32 cellular contexts compared by ENCODE assay signal in genomic region chrX:71525316-71525715, GRCh38.
"Had no signal": no experiment of that assay in that cellular context is flagged by ENCODE, and none has a peak within 500 bp of the region (broad histone marks: within the 10 kb centered on the region; RNA-seq: fewer than 3 reads in every experiment).

No MANE protein-coding gene starts in this region.

- H3K27me3 ChIP-seq: ascending aorta, body of pancreas, breast epithelium, Peyer's patch, SJSA1 had no signal

- H3K4me3 ChIP-seq: ascending aorta, body of pancreas, breast epithelium, Peyer's patch, SJSA1 had no signal

- DNase-seq: activated CD4-positive, alpha-beta T cell treated with anti-CD3 and anti-CD28 coated beads, Interleukin-2, amount 10 ng/mL, durations not matched to agents 24 days and 14 days; activated CD4-positive, alpha-beta T cell treated with anti-CD3 and anti-CD28 coated beads, Interleukin-2, amount 50 U/mL, for 4 hours; activated CD8-positive, alpha-beta T cell treated with anti-CD3 and anti-CD28 coated beads for 36 hours; activated effector memory CD4-positive, alpha-beta T cell treated with anti-CD3 and anti-CD28 coated beads, Interleukin-2, amount 50 U/mL, for 16 hours; activated naive CD4-positive, alpha-beta T cell; activated naive CD4-positive, alpha-beta T cell treated with anti-CD3 and anti-CD28 coated beads, Interleukin-2, amount 50 U/mL, for 16 hours; activated naive CD8-positive, alpha-beta T cell treated with anti-CD3 and anti-CD28 coated beads for 36 hours; activated T-cell treated with anti-CD3 and anti-CD28 coated beads, Interleukin-2, amount 50 U/mL, for 1 hour; activated T-cell treated with anti-CD3 and anti-CD28 coated beads, Interleukin-2, amount 50 U/mL, for 72 hours; amygdala; body of pancreas; Karpas-422; KBM-7; NCI-H1048; NCI-H1105 treated with DMSO at 0.1 percent for 48 hours; NCI-H1436 treated with DMSO at 0.1 percent for 48 hours; NCI-H1694 treated with DMSO at 0.1 percent for 48 hours; NCI-H2029; NCI-H345; NCI-H524 treated with DMSO at 0.1 percent for 48 hours; NK-92 treated with Interleukin-12 subunit alpha and Interleukin-12 subunit beta, amount 100 ng/mL, for 24 hours; PC-3; Peyer's patch; RPMI8226; SHP77 treated with DMSO at 0.1 percent for 48 hours; SK-N-SH had no signal

- H3K4me3 Mint-ChIP-seq: activated CD4-positive, alpha-beta T cell treated with anti-CD3 and anti-CD28 coated beads, Interleukin-2, amount 10 ng/mL, durations not matched to agents 24 days and 14 days; activated CD8-positive, alpha-beta T cell treated with anti-CD3 and anti-CD28 coated beads for 36 hours; activated naive CD8-positive, alpha-beta T cell treated with anti-CD3 and anti-CD28 coated beads for 36 hours; activated T-cell treated with anti-CD3 and anti-CD28 coated beads, Interleukin-2, amount 50 U/mL, for 72 hours; activated T-helper 17 cell treated with anti-CD3 and anti-CD28 coated beads, Interleukin-2, amount 50 U/mL, for 72 hours; T-helper 1 cell treated with Interleukin-12 subunit alpha and Interleukin-12 subunit beta and Interleukin-4 antibody, amounts not matched to agents 30 μg/mL and 1 μg/mL, for 36 hours; T-helper 2 cell treated with Interferon-gamma antibody and Interleukin-4, amounts not matched to agents 5 μg/mL and 100 μg/mL, for 36 hours had no signal

- H3K36me3 ChIP-seq: ascending aorta, breast epithelium, Peyer's patch, SJSA1 had no signal

- H3K4me1 Mint-ChIP-seq: activated CD4-positive, alpha-beta T cell treated with anti-CD3 and anti-CD28 coated beads, Interleukin-2, amount 10 ng/mL, durations not matched to agents 24 days and 14 days; activated naive CD8-positive, alpha-beta T cell treated with anti-CD3 and anti-CD28 coated beads for 36 hours; activated T-helper 17 cell treated with anti-CD3 and anti-CD28 coated beads, Interleukin-2, amount 50 U/mL, for 72 hours had no signal

- H3K27me3 Mint-ChIP-seq: activated CD4-positive, alpha-beta T cell treated with anti-CD3 and anti-CD28 coated beads, Interleukin-2, amount 10 ng/mL, durations not matched to agents 24 days and 14 days; activated CD8-positive, alpha-beta T cell treated with anti-CD3 and anti-CD28 coated beads for 36 hours; activated naive CD8-positive, alpha-beta T cell treated with anti-CD3 and anti-CD28 coated beads for 36 hours; activated T-helper 17 cell treated with anti-CD3 and anti-CD28 coated beads, Interleukin-2, amount 50 U/mL, for 72 hours had no signal

- H3K27ac ChIP-seq: ascending aorta, body of pancreas, breast epithelium, Peyer's patch, SJSA1 had no signal

- H3K9ac ChIP-seq: SK-N-SH had no signal

- H3K9me3 Mint-ChIP-seq: activated CD8-positive, alpha-beta T cell treated with anti-CD3 and anti-CD28 coated beads for 36 hours; activated T-cell treated with anti-CD3 and anti-CD28 coated beads, Interleukin-2, amount 50 U/mL, for 72 hours; activated T-helper 17 cell treated with anti-CD3 and anti-CD28 coated beads, Interleukin-2, amount 50 U/mL, for 72 hours had no signal

- H3K9me3 ChIP-seq: ascending aorta, body of pancreas, breast epithelium, Peyer's patch, SJSA1, SK-N-SH had no signal

- H3K27ac Mint-ChIP-seq: activated CD4-positive, alpha-beta T cell treated with anti-CD3 and anti-CD28 coated beads, Interleukin-2, amount 10 ng/mL, durations not matched to agents 24 days and 14 days; activated CD8-positive, alpha-beta T cell treated with anti-CD3 and anti-CD28 coated beads for 36 hours; activated naive CD8-positive, alpha-beta T cell treated with anti-CD3 and anti-CD28 coated beads for 36 hours; activated T-cell treated with anti-CD3 and anti-CD28 coated beads, Interleukin-2, amount 50 U/mL, for 72 hours; activated T-helper 17 cell treated with anti-CD3 and anti-CD28 coated beads, Interleukin-2, amount 50 U/mL, for 72 hours; T-helper 1 cell treated with Interleukin-12 subunit alpha and Interleukin-12 subunit beta and Interleukin-4 antibody, amounts not matched to agents 30 μg/mL and 1 μg/mL, for 36 hours; T-helper 2 cell treated with Interferon-gamma antibody and Interleukin-4, amounts not matched to agents 5 μg/mL and 100 μg/mL, for 36 hours had no signal

- H3K4me1 ChIP-seq: ascending aorta, body of pancreas, breast epithelium, Peyer's patch, SJSA1 had no signal

- ATAC-seq: activated CD8-positive, alpha-beta T cell treated with anti-CD3 and anti-CD28 coated beads for 36 hours; activated T-cell treated with anti-CD3 and anti-CD28 coated beads, Interleukin-2, amount 50 U/mL, for 72 hours; activated T-helper 17 cell treated with anti-CD3 and anti-CD28 coated beads, Interleukin-2, amount 50 U/mL, for 72 hours; body of pancreas; PC-3 had no signal

- H3K4me2 ChIP-seq: SK-N-SH had no signal
